In the genomic region with DNA sequence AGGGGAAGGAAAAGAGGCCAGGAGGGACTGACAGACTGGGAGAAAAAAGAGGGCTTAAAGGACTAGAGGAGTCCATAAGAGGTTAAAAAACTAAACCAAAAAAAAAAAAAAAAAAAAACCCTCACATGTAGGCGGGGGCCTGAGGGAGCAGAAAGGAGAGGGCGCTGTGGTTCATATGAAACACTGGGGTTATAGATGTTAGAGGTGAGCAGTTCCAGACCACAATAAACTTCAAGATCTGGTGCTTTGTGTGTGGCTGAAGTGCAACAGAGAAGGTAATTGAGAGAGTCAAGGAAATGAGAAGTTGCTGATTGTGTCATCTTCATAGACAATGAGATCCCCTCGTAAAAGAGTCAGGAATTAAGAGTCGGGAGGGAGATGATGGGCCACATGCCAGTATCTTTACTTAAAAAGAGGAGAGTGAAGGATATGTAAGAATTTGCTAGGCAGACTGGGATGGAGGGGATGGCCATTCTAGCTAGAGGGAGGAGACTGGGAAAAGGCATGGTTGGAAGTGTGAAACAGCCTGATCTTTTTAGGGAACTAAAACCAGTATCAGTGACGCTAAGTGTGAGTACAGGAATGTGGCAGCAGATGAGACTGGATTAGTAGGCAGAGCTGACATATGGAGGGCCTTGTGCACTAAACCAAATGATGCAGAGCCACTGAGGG, we compare ENCODE assay signal across 9 cellular contexts. TPM values are rescaled to one million over a fixed set of nuclear protein-coding genes. Genes with fewer than 3 reads are reported as not detected.
DNase-seq lines count a peak whose midpoint lies in the region; ATAC-seq and TF ChIP-seq lines count a peak whose summit lies in the region.
"Had no signal": no experiment of that assay in that cellular context is flagged by ENCODE, and none has a peak within 500 bp of the region (broad histone marks: within the 10 kb centered on the region; RNA-seq: fewer than 3 reads in every experiment).

No MANE protein-coding gene starts in this region.

- TF ChIP-seq CTCF in right atrium auricular region (IDR thresholded peaks at IDR 0.05): no peak

- H3K9me3 Mint-ChIP-seq in activated T-helper 17 cell treated with anti-CD3 and anti-CD28 coated beads, Interleukin-2, amount 50 U/mL, for 72 hours: no peaks in the 10 kb centered on the region
- H3K9me3 Mint-ChIP-seq in stimulated activated naive CD8-positive, alpha-beta T cell treated with anti-CD3 and anti-CD28 coated beads, Interleukin-15, amount 100 ng/mL, for 72 hours: peaks cover 0 to 6% of the 10 kb centered on the region in 2 donors

- H3K36me3 Mint-ChIP-seq in activated T-helper 17 cell treated with anti-CD3 and anti-CD28 coated beads, Interleukin-2, amount 50 U/mL, for 72 hours (ENCODE audit: low read depth): no peaks in the 10 kb centered on the region

- intact Hi-C loops in Right ventricle myocardium superior (cut with DNase I): no loop called here

- ATAC-seq in Right ventricle myocardium superior (ENCODE audit: poor library complexity): peak; percentile 73
- ATAC-seq in HG03135 (IDR thresholded peaks at IDR 0.05; ENCODE audit: unreplicated experiment): peak; percentile 77
- ATAC-seq in activated T-helper 17 cell treated with anti-CD3 and anti-CD28 coated beads, Interleukin-2, amount 50 U/mL, for 72 hours (replicated peaks): peak; percentile 98
- ATAC-seq in stimulated activated naive CD8-positive, alpha-beta T cell treated with anti-CD3 and anti-CD28 coated beads, Interleukin-15, amount 100 ng/mL, for 72 hours: peak; percentile 100

- no peak for DNase-seq in Right ventricle myocardium superior
- DNase-seq in right atrium auricular region (ENCODE audit: low spot score): no peak
- peak in 1 of 2 donors; percentile 57 for DNase-seq in stimulated activated naive CD8-positive, alpha-beta T cell treated with anti-CD3 and anti-CD28 coated beads, Interleukin-15, amount 100 ng/mL, for 72 hours
- no peak for DNase-seq in SHP77 (lab: John Stamatoyannopoulos, UW)
- DNase-seq in DMS114 treated with DMSO at 0.1 percent for 48 hours (lab: John Stamatoyannopoulos, UW; ENCODE audit: unreplicated experiment): no peak
- no peak for DNase-seq in HT-29 (ENCODE audit: low spot score)

- H3K4me3 Mint-ChIP-seq in activated T-helper 17 cell treated with anti-CD3 and anti-CD28 coated beads, Interleukin-2, amount 50 U/mL, for 72 hours: peak overlapping the region; percentile 63
- H3K4me3 Mint-ChIP-seq in stimulated activated naive CD8-positive, alpha-beta T cell treated with anti-CD3 and anti-CD28 coated beads, Interleukin-15, amount 100 ng/mL, for 72 hours: peak overlapping the region; percentile 69 to 77

- peaks cover 0 to 6% of the 10 kb centered on the region in 2 donors for H3K9me3 ChIP-seq in right atrium auricular region

- H3K4me1 ChIP-seq in right atrium auricular region: no peaks in the 10 kb centered on the region

- H3K4me3 ChIP-seq in right atrium auricular region: no peak overlapping the region

- H3K27me3 Mint-ChIP-seq in activated T-helper 17 cell treated with anti-CD3 and anti-CD28 coated beads, Interleukin-2, amount 50 U/mL, for 72 hours: no peaks in the 10 kb centered on the region
- H3K27me3 Mint-ChIP-seq in stimulated activated naive CD8-positive, alpha-beta T cell treated with anti-CD3 and anti-CD28 coated beads, Interleukin-15, amount 100 ng/mL, for 72 hours: no peaks in the 10 kb centered on the region

- H3K36me3 ChIP-seq in right atrium auricular region: no peaks in the 10 kb centered on the region

- H3K4me1 Mint-ChIP-seq in activated T-helper 17 cell treated with anti-CD3 and anti-CD28 coated beads, Interleukin-2, amount 50 U/mL, for 72 hours: peaks cover 10% of the 10 kb centered on the region
- H3K4me1 Mint-ChIP-seq in stimulated activated naive CD8-positive, alpha-beta T cell treated with anti-CD3 and anti-CD28 coated beads, Interleukin-15, amount 100 ng/mL, for 72 hours: peaks cover 25% of the 10 kb centered on the region

- H3K27me3 ChIP-seq in right atrium auricular region: no peaks in the 10 kb centered on the region

- H3K27ac ChIP-seq in right atrium auricular region: peak overlapping the region in 1 of 2 donors; percentile 78
- H3K27ac ChIP-seq: KMS-11 had no signal

- H3K27ac Mint-ChIP-seq in activated T-helper 17 cell treated with anti-CD3 and anti-CD28 coated beads, Interleukin-2, amount 50 U/mL, for 72 hours: peak overlapping the region; percentile 44
- H3K27ac Mint-ChIP-seq in stimulated activated naive CD8-positive, alpha-beta T cell treated with anti-CD3 and anti-CD28 coated beads, Interleukin-15, amount 100 ng/mL, for 72 hours: peak overlapping the region; percentile 79 to 93

RNA-seq across cellular contexts. Expression of a gene that starts 18.4 kb away (rescaled TPM):
- total RNA-seq in Right ventricle myocardium superior: 72.7 TPM
- total RNA-seq in right atrium auricular region: 10 to 100 TPM; 50.8 to 54.0 TPM
- 100 to 1,000 TPM; 231 to 528 TPM for total RNA-seq in activated T-helper 17 cell treated with anti-CD3 and anti-CD28 coated beads, Interleukin-2, amount 50 U/mL, for 72 hours
- total RNA-seq in HT-29 (2014; rRNA removed; shearing (Covaris generic)): 87.4 and 97.9 TPM in 2 replicates
